ENCODE assay signal across 24 cellular contexts in genomic region chr4:6905501-6905900, GRCh38. TPM values are rescaled to one million over a fixed set of nuclear protein-coding genes. Genes with fewer than 3 reads are reported as not detected.
A peak's percentile ranks its signal among the peaks of the same experiment; 100 is the strongest.
DNase-seq lines count a peak whose midpoint lies in the region; ATAC-seq and TF ChIP-seq lines count a peak whose summit lies in the region.
"Had no signal": no experiment of that assay in that cellular context is flagged by ENCODE, and none has a peak within 500 bp of the region (broad histone marks: within the 10 kb centered on the region; RNA-seq: fewer than 3 reads in every experiment).

No MANE protein-coding gene starts in this region.

- H3K27ac ChIP-seq in thyroid gland (no peak overlapping the region), esophagus muscularis mucosa (replicated peaks in 1 of 4) (no peak overlapping the region)
- H3K27ac ChIP-seq: left lung had no signal

- H3K4me1 ChIP-seq in thyroid gland (peaks cover 18 to 36% of the 10 kb centered on the region in 2 donors), esophagus muscularis mucosa (peaks cover 13 to 24% (median 22%) of the 10 kb centered on the region in 4 donors)

- TF ChIP-seq POLR2A in thyroid gland (IDR thresholded peaks at IDR 0.05) = no peak
- TF ChIP-seq POLR2A in esophagus muscularis mucosa (IDR thresholded peaks at IDR 0.05; ENCODE audit: low read depth) = no peak

- no peak for ATAC-seq in T-helper 17 cell
- ATAC-seq in Right ventricle myocardium superior (ENCODE audit: poor library complexity) = no peak
- ATAC-seq: activated T-cell treated with anti-CD3 and anti-CD28 coated beads, Interleukin-2, amount 50 U/mL, for 72 hours; left lung; natural killer cell treated with Interleukin-12 subunit alpha and Interleukin-12 subunit beta and Interleukin-15 and Interleukin-18, amount 100 ng/mL, for 72 hours; right cardiac atrium; WTC11 had no signal

- no peaks in the 10 kb centered on the region for H3K27me3 ChIP-seq in thyroid gland
- H3K27me3 ChIP-seq in esophagus muscularis mucosa = peaks cover 0 to 5% (median 0%) of the 10 kb centered on the region in 4 donors

- no peaks in the 10 kb centered on the region for H3K27me3 Mint-ChIP-seq in T-helper 17 cell

- DNase-seq in activated CD8-positive, alpha-beta memory T cell treated with anti-CD3 and anti-CD28 coated beads, Interleukin-2, amount 50 U/mL, for 48 hours = peak; percentile 30
- no peak for DNase-seq in activated CD8-positive, alpha-beta memory T cell treated with anti-CD3 and anti-CD28 coated beads, Interleukin-2, amount 50 U/mL, for 4 hours
- DNase-seq in NCI-H1694 (lab: John Stamatoyannopoulos, UW) (peak; percentile 66), T-helper 17 cell (no peak), thyroid gland (peak; percentile 87 to 90), globus pallidus (ENCODE audit: low spot score) (no peak), esophagus muscularis mucosa (ENCODE audit: extremely low spot score) (no peak), Right ventricle myocardium superior (no peak)
- DNase-seq: activated naive CD8-positive, alpha-beta T cell treated with anti-CD3 and anti-CD28 coated beads, Interleukin-2, amount 10 ng/mL, durations not matched to agents 7 days and 5 days; activated T-cell treated with anti-CD3 and anti-CD28 coated beads, Interleukin-2, amount 50 U/mL, for 72 hours; foreskin fibroblast; GDM1; NCI-H510A; right cardiac atrium; RPMI8226; SK-N-SH; stimulated activated CD4-positive, alpha-beta T cell treated with anti-CD3 and anti-CD28 coated beads, Interleukin-15, amount 100 ng/mL, for 24 hours; T-helper 9 cell had no signal

- H3K4me3 Mint-ChIP-seq in T-helper 17 cell = no peak overlapping the region
- H3K4me3 Mint-ChIP-seq: activated naive CD8-positive, alpha-beta T cell treated with anti-CD3 and anti-CD28 coated beads, Interleukin-2, amount 10 ng/mL, durations not matched to agents 7 days and 5 days; activated T-cell treated with anti-CD3 and anti-CD28 coated beads, Interleukin-2, amount 50 U/mL, for 72 hours; CD14-positive monocyte; natural killer cell treated with Interleukin-12 subunit alpha and Interleukin-12 subunit beta and Interleukin-15 and Interleukin-18, amount 100 ng/mL, for 72 hours; WTC11 had no signal

- intact Hi-C loops in thyroid gland (cut with DNase I) (loop anchor here (10.0 kb wide), 2 partner anchors 139 to 169 kb away; partner anchors contain the start of gene TADA2B), esophagus muscularis mucosa (cut with DNase I) (no loop called here), Right ventricle myocardium superior (cut with DNase I) (loop anchor here (5.0 kb wide), 1 partner anchor 167 kb away; no protein-coding TSS in a partner anchor)

- no peak for TF ChIP-seq EP300 in esophagus muscularis mucosa (IDR thresholded peaks at IDR 0.05)

- peak overlapping the region; percentile 93 for H3K27ac Mint-ChIP-seq in T-helper 17 cell
- H3K27ac Mint-ChIP-seq: activated naive CD8-positive, alpha-beta T cell treated with anti-CD3 and anti-CD28 coated beads, Interleukin-2, amount 10 ng/mL, durations not matched to agents 7 days and 5 days; activated T-cell treated with anti-CD3 and anti-CD28 coated beads, Interleukin-2, amount 50 U/mL, for 72 hours; IgD-negative memory B cell; WTC11 had no signal

- H3K4me1 Mint-ChIP-seq in T-helper 17 cell = peaks cover 35% of the 10 kb centered on the region

- no peak for TF ChIP-seq CTCF in thyroid gland (IDR thresholded peaks at IDR 0.05)
- no peak for TF ChIP-seq CTCF in esophagus muscularis mucosa (IDR thresholded peaks at IDR 0.05)

- H3K4me3 ChIP-seq in thyroid gland (replicated peaks in 1 of 3) (no peak overlapping the region), esophagus muscularis mucosa (no peak overlapping the region)
- H3K4me3 ChIP-seq: HAP-1, left lung had no signal

- H3K36me3 ChIP-seq in thyroid gland (no peaks in the 10 kb centered on the region), esophagus muscularis mucosa (no peaks in the 10 kb centered on the region)
- H3K36me3 ChIP-seq: HAP-1, left lung had no signal

- H3K36me3 Mint-ChIP-seq in T-helper 17 cell (ENCODE audit: low read depth) = no peaks in the 10 kb centered on the region
- H3K36me3 Mint-ChIP-seq: CD14-positive monocyte; IgD-negative memory B cell; natural killer cell treated with Interleukin-12 subunit alpha and Interleukin-12 subunit beta and Interleukin-15 and Interleukin-18, amount 100 ng/mL, for 72 hours; WTC11 had no signal

- 36 to 53% methylated on average over 11 of the region's 11 CpGs for WGBS in thyroid gland, 2 donors
- 87% methylated on average over 11 of the region's 11 CpGs for WGBS in esophagus muscularis mucosa

- H3K9me3 ChIP-seq in T-helper 17 cell (ENCODE audit: control insufficient read depth, low read length, poor library complexity, severe bottlenecking) (no peaks in the 10 kb centered on the region), thyroid gland (no peaks in the 10 kb centered on the region), esophagus muscularis mucosa (no peaks in the 10 kb centered on the region)
- H3K9me3 ChIP-seq: HAP-1, left lung, SK-N-SH had no signal

RNA-seq across cellular contexts. Expression of gene TBC1D14, which starts 4.1 kb away (rescaled TPM):
- total RNA-seq in T-helper 17 cell = 10 to 100 TPM; 49.1 to 55.2 TPM
- total RNA-seq in thyroid gland = 10 to 100 TPM; 39.8 to 47.0 (median 46.0) TPM
- 10 to 100 TPM; 37.0 to 49.4 (median 44.2) TPM for total RNA-seq in esophagus muscularis mucosa
- total RNA-seq in Right ventricle myocardium superior = 33.1 TPM

Comparison
In these comparisons a context has a peak if more than half of its experiments do, and no peak if none do; other contexts are left out.
1. DNase-seq: peak in activated CD8-positive, alpha-beta memory T cell treated with anti-CD3 and anti-CD28 coated beads, Interleukin-2, amount 50 U/mL, for 48 hours (single experiment), NCI-H1694 (single experiment) and thyroid gland (2 of 2); none in activated CD8-positive, alpha-beta memory T cell treated with anti-CD3 and anti-CD28 coated beads, Interleukin-2, amount 50 U/mL, for 4 hours (single experiment), T-helper 17 cell (0 of 3), globus pallidus (single experiment), esophagus muscularis mucosa (single experiment) and Right ventricle myocardium superior (single experiment).